1 cellular context compared by ENCODE assay signal in genomic region chr5:32261198-32261597, GRCh38.
A peak's percentile ranks its signal among the peaks of the same experiment; 100 is the strongest.
TF ChIP-seq lines count a peak whose summit lies in the region.

No MANE protein-coding gene starts in this region.

TF ChIP-seq in GM12878, 131 proteins besides CTCF, POLR2A, EP300 and RAD21 (continued from another document):
- TF ChIP-seq E4F1 (IDR thresholded peaks at IDR 0.05; ENCODE audit: borderline replicate concordance, partially characterized antibody), result no peak
- peak; percentile 53; the same call in 1 of the 2 replicates for TF ChIP-seq JUNB (IDR thresholded peaks at IDR 0.05)
- TF ChIP-seq EZH2 (IDR thresholded peaks at IDR 0.05; ENCODE audit: borderline replicate concordance, control insufficient read depth, low read depth, low read length), result no peak
- no peak for TF ChIP-seq MEF2B (IDR thresholded peaks at IDR 0.05; ENCODE audit: partially characterized antibody, poor library complexity, severe bottlenecking)
- TF ChIP-seq CREB1 (IDR thresholded peaks at IDR 0.05; ENCODE audit: low read depth), result peak; percentile 32; the same call in 1 of the 2 replicates
- no peak for TF ChIP-seq PKNOX1 (IDR thresholded peaks at IDR 0.05)
- no peak for TF ChIP-seq CBFB (IDR thresholded peaks at IDR 0.05; ENCODE audit: low read depth)
- TF ChIP-seq YY1 (IDR thresholded peaks at IDR 0.05; ENCODE audit: low read depth, low read length), result 0 out of 2 replicates have a peak, but pooled peaks have one; percentile 19
